Comparison of ENCODE assay signal across 9 cellular contexts in genomic region chrX:15737957-15738685, GRCh38. TPM values are rescaled to one million over a fixed set of nuclear protein-coding genes. Genes with fewer than 3 reads are reported as not detected.
DNase-seq lines count a peak whose midpoint lies in the region; ATAC-seq and TF ChIP-seq lines count a peak whose summit lies in the region.
"Had no signal": no experiment of that assay in that cellular context is flagged by ENCODE, and none has a peak within 500 bp of the region (broad histone marks: within the 10 kb centered on the region; RNA-seq: fewer than 3 reads in every experiment).

TSS of gene CA5B (plus strand) at chrX:15738270. CDS start at chrX:15750024, 11,754 bp downstream.

- peak within 1 kb of the TSS; percentile 51 for H3K9ac ChIP-seq in endodermal cell (ENCODE audit: extremely low read depth, low read length, poor library complexity, severe bottlenecking)

- H3K27me3 Mint-ChIP-seq in activated CD8-positive, alpha-beta memory T cell treated with anti-CD3 and anti-CD28 coated beads, Interleukin-2, amount 10 ng/mL, durations not matched to agents 7 days and 5 days: no peaks in the 10 kb centered on the region
- no peaks in the 10 kb centered on the region for H3K27me3 Mint-ChIP-seq in endodermal cell (ENCODE audit: insufficient read depth)

- H3K4me1 ChIP-seq in endodermal cell (ENCODE audit: control insufficient read depth, insufficient read depth, low read length) (no peaks in the 10 kb centered on the region), mesodermal cell (ENCODE audit: control insufficient read depth, insufficient read depth, low read length, poor library complexity, severe bottlenecking) (peaks cover 3% of the 10 kb centered on the region)

- no peaks in the 10 kb centered on the region for H3K36me3 ChIP-seq in endodermal cell (ENCODE audit: control insufficient read depth, insufficient read depth, low read length)
- no peaks in the 10 kb centered on the region for H3K36me3 ChIP-seq in mesodermal cell (ENCODE audit: control insufficient read depth, insufficient read depth, low read length)

- H3K27ac ChIP-seq in endodermal cell (ENCODE audit: low read depth, low read length): no peak within 1 kb of the TSS
- no peak within 1 kb of the TSS for H3K27ac ChIP-seq in mesodermal cell (ENCODE audit: low read depth, low read length, severe bottlenecking)
- H3K27ac ChIP-seq: 22Rv1 had no signal

- H3K27me3 ChIP-seq in endodermal cell (ENCODE audit: control insufficient read depth, insufficient read depth, low read length, poor library complexity, severe bottlenecking): no peaks in the 10 kb centered on the region

- CTCF ChIA-PET in activated CD8-positive, alpha-beta memory T cell treated with anti-CD3 and anti-CD28 coated beads, Interleukin-2, amount 10 ng/mL, durations not matched to agents 7 days and 5 days (lab: Charles Lee): interaction anchor here (0.9 to 3.1 kb wide), 6 partner anchors 10 to 245 kb away, joined by 3 to 10 read pairs (median 4); partner anchors contain the start of genes PIR and ZRSR2

- WGBS in endodermal cell (ENCODE audit: insufficient coverage in 1 of 2, insufficient read length in 1 of 2), 2 experiments: 0% methylated on average over 7 to 41 of the region's 50 CpGs
- 0 to 4% methylated on average over 1 to 5 of the region's 50 CpGs for WGBS in mesodermal cell (ENCODE audit: insufficient coverage in 2 of 2), 2 experiments

- H3K9me3 Mint-ChIP-seq in activated CD8-positive, alpha-beta memory T cell treated with anti-CD3 and anti-CD28 coated beads, Interleukin-2, amount 10 ng/mL, durations not matched to agents 7 days and 5 days (ENCODE audit: low read depth): no peaks in the 10 kb centered on the region
- H3K9me3 Mint-ChIP-seq in endodermal cell: no peaks in the 10 kb centered on the region

- peak; percentile 5 for DNase-seq in DMS53 (lab: John Stamatoyannopoulos, UW)
- DNase-seq in DMS53 treated with DMSO at 0.1 percent for 48 hours (lab: John Stamatoyannopoulos, UW; ENCODE audit: unreplicated experiment): no peak
- DNase-seq in NCI-H69 (lab: John Stamatoyannopoulos, UW): peak; percentile 92
- peak; percentile 97 for DNase-seq in activated CD8-positive, alpha-beta memory T cell treated with anti-CD3 and anti-CD28 coated beads, Interleukin-2, amount 10 ng/mL, durations not matched to agents 7 days and 5 days
- peak; percentile 100 for DNase-seq in endodermal cell
- peak; percentile 93 to 96 for DNase-seq in stimulated activated CD8-positive, alpha-beta memory T cell treated with anti-CD3 and anti-CD28 coated beads, Interleukin-15, amount 100 ng/mL, for 4 hours (ENCODE audit: low read depth in 2 of 2)

- no peaks in the 10 kb centered on the region for H3K9me3 ChIP-seq in endodermal cell (ENCODE audit: control insufficient read depth, low read length)
- H3K9me3 ChIP-seq in mesodermal cell (ENCODE audit: control insufficient read depth, low read length): no peaks in the 10 kb centered on the region

- peak within 1 kb of the TSS; percentile 81 for H3K4me3 Mint-ChIP-seq in activated CD8-positive, alpha-beta memory T cell treated with anti-CD3 and anti-CD28 coated beads, Interleukin-2, amount 10 ng/mL, durations not matched to agents 7 days and 5 days
- H3K4me3 Mint-ChIP-seq in endodermal cell: peak within 1 kb of the TSS; percentile 91

- TF ChIP-seq CTCF in endodermal cell (conservative IDR thresholded peaks at IDR 0.05): peak; percentile 18

- H3K4me3 ChIP-seq in endodermal cell (ENCODE audit: low read length): peak within 1 kb of the TSS; percentile 84
- H3K4me3 ChIP-seq in mesodermal cell (ENCODE audit: extremely low read depth, insufficient read depth, low read length, poor library complexity, severe bottlenecking): peak within 1 kb of the TSS; percentile 36

- H3K27ac Mint-ChIP-seq in activated CD8-positive, alpha-beta memory T cell treated with anti-CD3 and anti-CD28 coated beads, Interleukin-2, amount 10 ng/mL, durations not matched to agents 7 days and 5 days: peak within 1 kb of the TSS; percentile 82
- H3K27ac Mint-ChIP-seq in endodermal cell: peak within 1 kb of the TSS; percentile 95

- ATAC-seq in HG03064 (IDR thresholded peaks at IDR 0.05; ENCODE audit: low read depth, unreplicated experiment): peak; percentile 89
- peak; percentile 97 for ATAC-seq in activated CD8-positive, alpha-beta memory T cell treated with anti-CD3 and anti-CD28 coated beads, Interleukin-2, amount 10 ng/mL, durations not matched to agents 7 days and 5 days

- peaks cover 11% of the 10 kb centered on the region for H3K36me3 Mint-ChIP-seq in activated CD8-positive, alpha-beta memory T cell treated with anti-CD3 and anti-CD28 coated beads, Interleukin-2, amount 10 ng/mL, durations not matched to agents 7 days and 5 days
- peaks cover 13% of the 10 kb centered on the region for H3K36me3 Mint-ChIP-seq in endodermal cell (ENCODE audit: low read depth)

- H3K4me1 Mint-ChIP-seq in activated CD8-positive, alpha-beta memory T cell treated with anti-CD3 and anti-CD28 coated beads, Interleukin-2, amount 10 ng/mL, durations not matched to agents 7 days and 5 days: peaks cover 22% of the 10 kb centered on the region
- H3K4me1 Mint-ChIP-seq in endodermal cell: peaks cover 31% of the 10 kb centered on the region

RNA-seq across cellular contexts. Expression of gene CA5B, which starts in this region (rescaled TPM):
- total RNA-seq in activated CD8-positive, alpha-beta memory T cell treated with anti-CD3 and anti-CD28 coated beads, Interleukin-2, amount 10 ng/mL, durations not matched to agents 7 days and 5 days: 10 to 100 TPM in 1 of 2 experiments, 1 to 10 TPM in 1; 7.8 to 12.7 TPM
- total RNA-seq in endodermal cell: 10 to 100 TPM; 14.0 to 31.7 TPM
- 7.6 TPM for polyA plus RNA-seq in endodermal cell (2013, experiment 1 of 2)
- 6.4 TPM for polyA plus RNA-seq in endodermal cell (2013, experiment 2 of 2)
- polyA plus RNA-seq in mesodermal cell (2013, experiment 1 of 2): 6.7 TPM
- 3.8 TPM for polyA plus RNA-seq in mesodermal cell (2013, experiment 2 of 2)
